Comparison of ENCODE assay signal across 19 cellular contexts in the genomic region with DNA sequence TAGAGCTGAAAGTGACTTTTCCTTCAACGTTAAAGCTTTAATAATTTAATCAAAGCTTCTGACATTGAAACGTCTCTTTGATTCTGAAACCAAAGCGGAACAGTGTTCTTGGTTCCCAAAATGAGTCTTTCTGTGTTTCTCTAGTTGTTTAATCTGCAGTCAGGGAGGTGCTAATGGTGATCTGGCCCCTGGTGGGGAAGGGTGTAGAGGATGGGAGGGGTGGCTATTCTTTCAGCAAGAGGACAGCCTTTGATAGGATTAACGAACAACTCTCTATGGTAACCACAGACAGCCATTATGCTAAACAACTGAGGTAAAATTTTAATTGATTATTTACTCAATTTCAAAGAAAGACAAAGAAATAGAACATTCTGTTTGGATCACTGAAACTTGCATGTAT.
"Had no signal": no experiment of that assay in that cellular context is flagged by ENCODE, and none has a peak within 500 bp of the region (broad histone marks: within the 10 kb centered on the region; RNA-seq: fewer than 3 reads in every experiment).

No MANE protein-coding gene starts in this region.

- ATAC-seq: activated CD8-positive, alpha-beta memory T cell treated with anti-CD3 and anti-CD28 coated beads, Interleukin-2, amount 10 ng/mL, durations not matched to agents 7 days and 5 days; effector memory CD8-positive, alpha-beta T cell had no signal

- DNase-seq: activated B cell treated with CpG ODN at 0.5 μM for 24 hours; activated CD4-positive, alpha-beta memory T cell treated with anti-CD3 and anti-CD28 coated beads, Interleukin-2, amount 10 ng/mL, durations not matched to agents 7 days and 5 days; activated CD4-positive, alpha-beta T cell treated with anti-CD3 and anti-CD28 coated beads for 4 hours; activated CD8-positive, alpha-beta memory T cell treated with anti-CD3 and anti-CD28 coated beads, Interleukin-2, amount 10 ng/mL, durations not matched to agents 7 days and 5 days; activated naive CD4-positive, alpha-beta T cell; activated naive CD8-positive, alpha-beta T cell treated with anti-CD3 and anti-CD28 coated beads for 36 hours; amniotic stem cell; dermis blood vessel endothelial cell; effector memory CD8-positive, alpha-beta T cell; foreskin fibroblast; hippocampal formation; left lung; occipital lobe; retina; stimulated activated CD4-positive, alpha-beta T cell treated with anti-CD3 and anti-CD28 coated beads, Interleukin-2, amount 100 ng/mL, for 24 hours; transverse colon; uterus had no signal

- H3K4me3 ChIP-seq: left lung, suprapubic skin, transverse colon, uterus had no signal

- H3K4me1 ChIP-seq: left lung, suprapubic skin, transverse colon, uterus had no signal

- H3K9me3 ChIP-seq: left lung, suprapubic skin, transverse colon, uterus had no signal

- H3K36me3 ChIP-seq: left lung, suprapubic skin, transverse colon, uterus had no signal

- H3K27ac ChIP-seq: epithelial cell of prostate, left lung, suprapubic skin, transverse colon, uterus had no signal
